8 cellular contexts compared by ENCODE assay signal in genomic region chr4:6575503-6576240, GRCh38. TPM values are rescaled to one million over a fixed set of nuclear protein-coding genes. Genes with fewer than 3 reads are reported as not detected.
A peak's percentile ranks its signal among the peaks of the same experiment; 100 is the strongest.
DNase-seq lines count a peak whose midpoint lies in the region; ATAC-seq, FAIRE-seq and TF ChIP-seq lines count a peak whose summit lies in the region.

No MANE protein-coding gene starts in this region.

- H3K9ac ChIP-seq in endothelial cell of umbilical vein (replicated peaks; ENCODE audit: extremely low read depth, insufficient read depth, low read length), result peak overlapping the region; percentile 78

- CTCF ChIA-PET in Calu3 (lab: Charles Lee) (interaction anchor here (1.1 kb wide), 1 partner anchor 17 kb away, joined by 3 read pairs; no protein-coding TSS in a partner anchor), endothelial cell of umbilical vein (lab: Charles Lee) (interaction anchor here (0.8 to 1.2 kb wide), 4 partner anchors 18 to 325 kb away, joined by 3 to 6 read pairs (median 4); no protein-coding TSS in a partner anchor)

- H3K79me2 ChIP-seq in endothelial cell of umbilical vein (ENCODE audit: control insufficient read depth, insufficient read depth, low read length), result no peaks in the 10 kb centered on the region

- intact Hi-C loops in Calu3 (cut with micrococcal nuclease; ENCODE audit: unreplicated experiment), result no loop called here
- intact Hi-C loops in endothelial cell of umbilical vein (cut with micrococcal nuclease), result loop anchor here (1.0 to 2.0 kb wide), 2 partner anchors 65 to 133 kb away; partner anchors contain the start of genes MRFAP1 and MRFAP1L1

- H3K9me3 Mint-ChIP-seq in Calu3 (ENCODE audit: low read depth, unreplicated experiment) (peaks cover 2% of the 10 kb centered on the region), osteocyte (ENCODE audit: unreplicated experiment) (no peaks in the 10 kb centered on the region)

- H3K4me1 ChIP-seq in endothelial cell of umbilical vein (ENCODE audit: control insufficient read depth, extremely low read depth, insufficient read depth, low read length), result peaks cover 8% of the 10 kb centered on the region

- dilution Hi-C loops in endothelial cell of umbilical vein (cut with MboI; ENCODE audit: extremely low pct_ligation_motif_present, low sequenced_read_pairs), result no loop called here

- FAIRE-seq in endothelial cell of umbilical vein (lab: Jason Lieb, UNC) (no peak), RCC 7860 (lab: Jason Lieb, UNC) (no peak)

- peak overlapping the region; percentile 92 for H3K4me2 ChIP-seq in endothelial cell of umbilical vein (ENCODE audit: insufficient read depth, low read length)

- no peaks in the 10 kb centered on the region for H3K9me3 ChIP-seq in endothelial cell of umbilical vein (replicated peaks; ENCODE audit: control insufficient read depth, insufficient read depth, low read length)

- H3K9me1 ChIP-seq in endothelial cell of umbilical vein (replicated peaks; ENCODE audit: control insufficient read depth, extremely low read depth, insufficient read depth, low read length), result no peaks in the 10 kb centered on the region

- TF ChIP-seq CTCF in Calu3 (IDR thresholded peaks at IDR 0.05; ENCODE audit: unreplicated experiment) (no peak), endothelial cell of umbilical vein (IDR thresholded peaks at IDR 0.05; ENCODE audit: extremely low read depth in 1 of 2, insufficient read depth in 1 of 2, low read depth in 1 of 2, low read length in 2 of 2) (no peak), osteocyte (IDR thresholded peaks at IDR 0.05) (no peak)

- H3K27ac ChIP-seq in endothelial cell of umbilical vein (ENCODE audit: insufficient read depth, low read depth, low read length), result peak overlapping the region; percentile 34

- TF ChIP-seq POLR2A in endothelial cell of umbilical vein (IDR thresholded peaks at IDR 0.05; ENCODE audit: low read depth, low read length), result no peak

- peak overlapping the region; percentile 22 for H3K27ac Mint-ChIP-seq in Calu3 (ENCODE audit: unreplicated experiment)
- H3K27ac Mint-ChIP-seq in osteocyte (ENCODE audit: unreplicated experiment), result no peak overlapping the region

- peak overlapping the region; percentile 64 to 76 (median 74) for H3K4me3 ChIP-seq in endothelial cell of umbilical vein (replicated peaks in 1 of 3; ENCODE audit: insufficient read depth in 1 of 3, low read depth in 1 of 3, low read length in 3 of 3)

- DNase-seq in Calu3, result no peak
- DNase-seq in NCI-H69 (lab: John Stamatoyannopoulos, UW), result peak; percentile 29
- DNase-seq in endothelial cell of umbilical vein (ENCODE audit: low read depth, low spot score), result no peak
- DNase-seq in osteocyte (ENCODE audit: extremely low spot score, unreplicated experiment), result no peak
- DNase-seq in stimulated activated CD4-positive, alpha-beta T cell treated with anti-CD3 and anti-CD28 coated beads, Interleukin-12 subunit alpha, Interleukin-12 subunit beta, amount 100 ng/mL, for 4 hours, result no peak
- DNase-seq in RCC 7860 (ENCODE audit: low spot score), result no peak
- DNase-seq in NCI-H1048 (lab: John Stamatoyannopoulos, UW), result no peak

- peaks cover 4 to 7% of the 10 kb centered on the region in 2 experiments for H3K27me3 ChIP-seq in endothelial cell of umbilical vein (ENCODE audit: control insufficient read depth in 2 of 2, insufficient read depth in 2 of 2, low read length in 2 of 2)

- H3K36me3 ChIP-seq in endothelial cell of umbilical vein (ENCODE audit: control insufficient read depth in 2 of 2, extremely low read depth in 1 of 2, insufficient read depth in 2 of 2, low read length in 2 of 2), result peaks cover 4 to 16% of the 10 kb centered on the region in 2 experiments

- peak overlapping the region; percentile 96 for H2AFZ ChIP-seq in endothelial cell of umbilical vein (ENCODE audit: low read depth, low read length)

- BruUV-seq in Calu3 (replicated peaks; lab: Mats Ljungman, UMichigan) (TSS peak; percentile 51), endothelial cell of umbilical vein (replicated peaks; lab: Mats Ljungman, UMichigan) (no TSS peak)

- peaks cover 30% of the 10 kb centered on the region for H3K36me3 Mint-ChIP-seq in Calu3 (ENCODE audit: insufficient read depth, unreplicated experiment)
- H3K36me3 Mint-ChIP-seq in osteocyte (ENCODE audit: unreplicated experiment), result peaks cover 13% of the 10 kb centered on the region

- peak overlapping the region; percentile 72 for H3K4me3 Mint-ChIP-seq in Calu3 (ENCODE audit: low read depth, unreplicated experiment)
- H3K4me3 Mint-ChIP-seq in osteocyte (ENCODE audit: unreplicated experiment), result peak overlapping the region; percentile 72

- H3K27me3 Mint-ChIP-seq in Calu3 (ENCODE audit: unreplicated experiment) (peaks cover 25% of the 10 kb centered on the region), osteocyte (ENCODE audit: unreplicated experiment) (peaks cover 15% of the 10 kb centered on the region)

- no peak for ATAC-seq in HG02610 (IDR thresholded peaks at IDR 0.05; ENCODE audit: unreplicated experiment)

- no peaks in the 10 kb centered on the region for H4K20me1 ChIP-seq in endothelial cell of umbilical vein (replicated peaks; ENCODE audit: control insufficient read depth, extremely low read depth, insufficient read depth, low read length)

- POLR2A ChIA-PET in endothelial cell of umbilical vein (lab: Charles Lee), result no interaction called here

- H3K4me1 Mint-ChIP-seq in Calu3 (ENCODE audit: low read depth, unreplicated experiment) (no peaks in the 10 kb centered on the region), osteocyte (ENCODE audit: unreplicated experiment) (peaks cover 5% of the 10 kb centered on the region)

TF ChIP-seq in endothelial cell of umbilical vein, 7 proteins besides CTCF, POLR2A, EP300 and RAD21:
- no peak for TF ChIP-seq MAX (IDR thresholded peaks at IDR 0.05; ENCODE audit: insufficient read depth, insufficient read length)
- no peak for TF ChIP-seq MYC (IDR thresholded peaks at IDR 0.05; ENCODE audit: low read depth, low read length)
- TF ChIP-seq FOS (IDR thresholded peaks at IDR 0.05; ENCODE audit: borderline replicate concordance, insufficient read depth, low read length), result no peak
- TF ChIP-seq JUN (IDR thresholded peaks at IDR 0.05; ENCODE audit: borderline replicate concordance, insufficient read depth, insufficient read length, low read depth), result no peak
- no peak for TF ChIP-seq EZH2 (IDR thresholded peaks at IDR 0.05; ENCODE audit: borderline replicate concordance, low read depth, low read length, severe bottlenecking)
- no peak for TF ChIP-seq POLR2AphosphoS5 (IDR thresholded peaks at IDR 0.05; ENCODE audit: insufficient read depth, low read depth, low read length)
- TF ChIP-seq GATA2 (IDR thresholded peaks at IDR 0.05; ENCODE audit: insufficient read depth, insufficient read length, low read depth, low read length), result no peak

RNA-seq across cellular contexts. Expression of gene MAN2B2, which starts 0.7 kb away (rescaled TPM):
- total RNA-seq in Calu3 (2022) (30.9 and 36.2 TPM in 2 replicates), endothelial cell of umbilical vein (15.7 and 24.2 TPM in 2 replicates), osteocyte (39.1 and 45.1 TPM in 2 replicates)
- 25.1 and 30.1 TPM in 2 replicates for polyA plus RNA-seq in endothelial cell of umbilical vein
- 14.1 and 16.0 TPM in 2 replicates for polyA plus RNA-seq in endothelial cell of umbilical vein (2011; cell fraction: cytosol; rRNA removed)
- polyA plus RNA-seq in endothelial cell of umbilical vein (2011; cell fraction: nucleus; rRNA removed), result 16.2 and 18.1 TPM in 2 replicates
- polyA plus RNA-seq in endothelial cell of umbilical vein (2012), result 15.8 and 18.0 TPM in 2 replicates
- 28.0 and 28.9 TPM in 2 replicates for polyA minus RNA-seq in endothelial cell of umbilical vein
- polyA minus RNA-seq in endothelial cell of umbilical vein (2011; cell fraction: cytosol; rRNA and poly(A)+ RNA removed), result 7.1 TPM
- 9.9 and 11.3 TPM in 2 replicates for polyA minus RNA-seq in endothelial cell of umbilical vein (2011; cell fraction: nucleus; rRNA and poly(A)+ RNA removed)
